ENCODE assay signal across 15 cellular contexts in genomic region chr11:85062626-85063025, GRCh38.
DNase-seq lines count a peak whose midpoint lies in the region; ATAC-seq and TF ChIP-seq lines count a peak whose summit lies in the region.
"Had no signal": no experiment of that assay in that cellular context is flagged by ENCODE, and none has a peak within 500 bp of the region (broad histone marks: within the 10 kb centered on the region; RNA-seq: fewer than 3 reads in every experiment).

No MANE protein-coding gene starts in this region.

- intact Hi-C loops in left ventricle myocardium inferior (cut with micrococcal nuclease): no loop called here

- DNase-seq in MM.1S (peak; percentile 83), NCI-H1930 (lab: John Stamatoyannopoulos, UW) (no peak), NCI-H2171 (lab: John Stamatoyannopoulos, UW) (no peak), NCI-H446 treated with DMSO at 0.1 percent for 48 hours (lab: John Stamatoyannopoulos, UW) (no peak), left ventricle myocardium inferior (no peak)
- DNase-seq: activated CD4-positive, alpha-beta T cell treated with anti-CD3 and anti-CD28 coated beads, Interleukin-2, amount 10 ng/mL, durations not matched to agents 7 days and 5 days; activated naive CD4-positive, alpha-beta T cell treated with Interleukin-2 at 50 U/mL for 16 hours; caudate nucleus; CD4-positive, alpha-beta T cell; NCI-H1417 treated with DMSO at 0.1 percent for 48 hours; tibial artery had no signal

- H3K4me3 ChIP-seq in MM.1S (ENCODE audit: low read length) (no peak overlapping the region), left ventricle myocardium inferior (no peak overlapping the region)
- H3K4me3 ChIP-seq: right atrium auricular region, tibial artery had no signal

- H3K27me3 ChIP-seq in MM.1S (replicated peaks; ENCODE audit: insufficient read depth, low read length) (no peaks in the 10 kb centered on the region), left ventricle myocardium inferior (ENCODE audit: low read depth) (no peaks in the 10 kb centered on the region)
- H3K27me3 ChIP-seq: right atrium auricular region, tibial artery had no signal

- H2AFZ ChIP-seq in MM.1S (ENCODE audit: low read length): 0 out of 2 replicates have a peak overlapping the region, but pooled peaks have one; percentile 30

- ATAC-seq in GM18867 (IDR thresholded peaks at IDR 0.05; ENCODE audit: unreplicated experiment) (peak; percentile 99), GM21515 (IDR thresholded peaks at IDR 0.05; ENCODE audit: unreplicated experiment) (peak; percentile 99), HG03039 (IDR thresholded peaks at IDR 0.05; ENCODE audit: unreplicated experiment) (peak; percentile 99)

- peak overlapping the region; percentile 37; the same call in 1 of the 2 replicates for H3K27ac ChIP-seq in MM.1S (ENCODE audit: low read length)
- no peak overlapping the region for H3K27ac ChIP-seq in left ventricle myocardium inferior (replicated peaks)
- H3K27ac ChIP-seq: right atrium auricular region, tibial artery had no signal

- no peak overlapping the region for H3K9ac ChIP-seq in MM.1S (ENCODE audit: low read length)

- H3K4me1 ChIP-seq in MM.1S (ENCODE audit: low read length) (peaks cover 18% of the 10 kb centered on the region), left ventricle myocardium inferior (no peaks in the 10 kb centered on the region)
- H3K4me1 ChIP-seq: right atrium auricular region, tibial artery had no signal

- no peaks in the 10 kb centered on the region; the same call in 1 of the 2 replicates for H3K9me2 ChIP-seq in MM.1S (replicated peaks; ENCODE audit: insufficient read depth, low read length)

- peaks cover 10% of the 10 kb centered on the region; the same call in 1 of the 2 replicates for H3F3A ChIP-seq in MM.1S (ENCODE audit: insufficient read depth, low read length)

- no peaks in the 10 kb centered on the region for H4K20me1 ChIP-seq in MM.1S (ENCODE audit: insufficient read depth, low read length)

- H3K36me3 ChIP-seq in MM.1S (replicated peaks; ENCODE audit: insufficient read depth, low read length) (no peaks in the 10 kb centered on the region), left ventricle myocardium inferior (no peaks in the 10 kb centered on the region)
- H3K36me3 ChIP-seq: right atrium auricular region, tibial artery had no signal

- no peaks in the 10 kb centered on the region for H3K79me2 ChIP-seq in MM.1S (ENCODE audit: low read length)

- H3K9me3 ChIP-seq in MM.1S (replicated peaks; ENCODE audit: insufficient read depth, low read length): no peaks in the 10 kb centered on the region
- H3K9me3 ChIP-seq in left ventricle myocardium inferior (replicated peaks): no peaks in the 10 kb centered on the region
- H3K9me3 ChIP-seq: right atrium auricular region, tibial artery had no signal

- peak overlapping the region; percentile 51; the same call in 1 of the 2 replicates for H3K4me2 ChIP-seq in MM.1S (ENCODE audit: low read depth, low read length)

- TF ChIP-seq CTCF in MM.1S (IDR thresholded peaks at IDR 0.05; ENCODE audit: low read length) (no peak), left ventricle myocardium inferior (IDR thresholded peaks at IDR 0.05; ENCODE audit: borderline replicate concordance) (no peak)
